Comparison of ENCODE assay signal across 1 cellular context in genomic region chr22:36367066-36367465, GRCh38.
TF ChIP-seq lines count a peak whose summit lies in the region.

No MANE protein-coding gene starts in this region.

TF ChIP-seq in GM12878, 131 proteins besides CTCF, POLR2A, EP300 and RAD21 (continued from another document):
- TF ChIP-seq USF1 (IDR thresholded peaks at IDR 0.05; ENCODE audit: borderline replicate concordance, extremely low read length, insufficient read depth, low read depth, low read length) (no peak), ZNF622 (IDR thresholded peaks at IDR 0.05) (no peak), CREM (IDR thresholded peaks at IDR 0.05; ENCODE audit: low read depth) (no peak)
